In the genomic region with DNA sequence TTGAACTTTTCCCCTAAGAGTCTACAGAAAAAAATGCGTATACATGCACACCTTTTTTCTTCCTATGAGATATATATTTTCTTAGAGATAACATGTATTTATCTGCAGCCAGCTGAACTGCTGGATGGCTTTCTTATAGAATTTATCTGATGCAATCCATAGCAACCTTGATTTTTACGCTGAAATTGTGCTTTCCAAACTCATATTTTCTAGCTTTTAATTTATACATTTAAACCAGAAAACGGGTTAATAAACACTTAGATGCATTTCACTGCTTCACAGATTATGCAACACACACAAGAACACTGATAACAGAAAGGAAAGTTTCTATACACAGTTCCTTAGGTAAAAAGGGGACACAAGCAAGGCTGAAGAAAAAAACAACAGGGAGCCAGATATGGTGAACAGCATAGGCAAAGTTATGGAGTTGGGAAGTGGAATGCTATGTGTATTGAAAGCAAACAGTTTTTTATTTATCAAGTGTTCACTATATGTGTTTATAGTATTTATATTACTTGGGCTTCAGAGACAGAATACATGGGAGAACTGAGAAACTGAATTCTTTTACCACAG, we compare ENCODE assay signal across 23 cellular contexts.
DNase-seq lines count a peak whose midpoint lies in the region; ATAC-seq and TF ChIP-seq lines count a peak whose summit lies in the region.
"Had no signal": no experiment of that assay in that cellular context is flagged by ENCODE, and none has a peak within 500 bp of the region (broad histone marks: within the 10 kb centered on the region; RNA-seq: fewer than 3 reads in every experiment).

No MANE protein-coding gene starts in this region.

- ATAC-seq in esophagus mucosa (no peak), HG02852 (IDR thresholded peaks at IDR 0.05; ENCODE audit: unreplicated experiment) (no peak)
- ATAC-seq: A549, GM12878 had no signal

- H3K36me3 ChIP-seq in adipocyte (ENCODE audit: control insufficient read depth, insufficient read depth, low read length, severe bottlenecking): no peaks in the 10 kb centered on the region
- H3K36me3 ChIP-seq: BE2C; BLaER1 treated with 17β-estradiol and CSF1 and Interleukin-3, amounts not matched to agents 10 nM and 100 nM had no signal

- H3K27me3 Mint-ChIP-seq in endothelial cell (ENCODE audit: unreplicated experiment): no peaks in the 10 kb centered on the region
- H3K27me3 Mint-ChIP-seq: CD8-positive, alpha-beta memory T cell had no signal

- no peaks in the 10 kb centered on the region for H3K9me3 Mint-ChIP-seq in endothelial cell (ENCODE audit: unreplicated experiment)
- H3K9me3 Mint-ChIP-seq: CD8-positive, alpha-beta memory T cell; HFFc6 had no signal

- H3K27me3 ChIP-seq in adipocyte (replicated peaks; ENCODE audit: control insufficient read depth, insufficient read depth, low read length): peaks cover 6% of the 10 kb centered on the region
- H3K27me3 ChIP-seq: BE2C; BLaER1 treated with 17β-estradiol and CSF1 and Interleukin-3, amounts not matched to agents 10 nM and 100 nM had no signal

- H3K4me3 ChIP-seq in adipocyte (ENCODE audit: low read length): no peak overlapping the region
- H3K4me3 ChIP-seq: A549; BLaER1 treated with 17β-estradiol and CSF1 and Interleukin-3, amounts not matched to agents 10 nM and 100 nM; GM12878; GM23248 had no signal

- no peak overlapping the region for H3K4me3 Mint-ChIP-seq in endothelial cell (ENCODE audit: unreplicated experiment)
- H3K4me3 Mint-ChIP-seq: CD14-positive monocyte; CD4-positive, alpha-beta T cell; CD8-positive, alpha-beta memory T cell; HFFc6 had no signal

- peak overlapping the region; percentile 0 for H3K27ac Mint-ChIP-seq in endothelial cell (ENCODE audit: unreplicated experiment)
- H3K27ac Mint-ChIP-seq: CD14-positive monocyte; CD4-positive, alpha-beta T cell; CD8-positive, alpha-beta memory T cell; HFFc6 had no signal

- no peaks in the 10 kb centered on the region for H3K9me3 ChIP-seq in adipocyte (ENCODE audit: control insufficient read depth, low read length)
- H3K9me3 ChIP-seq: A549; BE2C; BLaER1 treated with 17β-estradiol and CSF1 and Interleukin-3, amounts not matched to agents 10 nM and 100 nM had no signal

- no peak for TF ChIP-seq CTCF in endothelial cell (IDR thresholded peaks at IDR 0.05; ENCODE audit: unreplicated experiment)

- no peaks in the 10 kb centered on the region for H3K4me1 Mint-ChIP-seq in endothelial cell (ENCODE audit: unreplicated experiment)
- H3K4me1 Mint-ChIP-seq: CD14-positive monocyte; CD8-positive, alpha-beta memory T cell had no signal

- DNase-seq in OCI-M1 (lab: John Stamatoyannopoulos, UW) (peak; percentile 78), adipocyte (ENCODE audit: low read depth) (peak; percentile 7), endothelial cell (ENCODE audit: low spot score) (no peak), occipital lobe (lab: John Stamatoyannopoulos, UW) (no peak)
- DNase-seq: 8988T; ACHN; AML-193; BE2C; CD4-positive, alpha-beta T cell; CD8-positive, alpha-beta memory T cell; DMS 273 treated with DMSO at 0.1 percent for 48 hours; DMS79; EL; GDM1; GM23248; H7; HFFc6 had no signal

- no peak overlapping the region for H3K9ac ChIP-seq in adipocyte (ENCODE audit: low read length)
- H3K9ac ChIP-seq: BLaER1 treated with 17β-estradiol and CSF1 and Interleukin-3, amounts not matched to agents 10 nM and 100 nM; GM23248 had no signal

- H3K4me1 ChIP-seq in adipocyte (ENCODE audit: control insufficient read depth, insufficient read depth, low read length): no peaks in the 10 kb centered on the region
- H3K4me1 ChIP-seq: A549, BE2C had no signal

- no peaks in the 10 kb centered on the region for H3K36me3 Mint-ChIP-seq in endothelial cell (ENCODE audit: low read depth, unreplicated experiment)
- H3K36me3 Mint-ChIP-seq: CD14-positive monocyte; CD8-positive, alpha-beta memory T cell had no signal

Comparison
In these comparisons a context has a peak if more than half of its experiments do, and no peak if none do; other contexts are left out.
1. DNase-seq: peak in OCI-M1 (single experiment) and adipocyte (single experiment); none in endothelial cell (single experiment) and occipital lobe (single experiment).